Comparison of ENCODE assay signal across 16 cellular contexts in genomic region chr3:60090536-60090935, GRCh38.
DNase-seq lines count a peak whose midpoint lies in the region; ATAC-seq, FAIRE-seq and TF ChIP-seq lines count a peak whose summit lies in the region.
"Had no signal": no experiment of that assay in that cellular context is flagged by ENCODE, and none has a peak within 500 bp of the region (broad histone marks: within the 10 kb centered on the region; RNA-seq: fewer than 3 reads in every experiment).

No MANE protein-coding gene starts in this region.

- H3K9me3 Mint-ChIP-seq in activated naive CD4-positive, alpha-beta T cell treated with anti-CD3 and anti-CD28 coated beads, Interleukin-2, amount 50 U/mL, for 24 hours, result peaks cover 9% of the 10 kb centered on the region

- TF ChIP-seq POLR2A in gastroesophageal sphincter (IDR thresholded peaks at IDR 0.05), result no peak

- no peaks in the 10 kb centered on the region for H3K27me3 Mint-ChIP-seq in activated naive CD4-positive, alpha-beta T cell treated with anti-CD3 and anti-CD28 coated beads, Interleukin-2, amount 50 U/mL, for 24 hours
- H3K27me3 Mint-ChIP-seq: IgD-negative memory B cell had no signal

- H3K4me3 ChIP-seq in Jurkat, Clone E6-1 (ENCODE audit: low read length), result no peak overlapping the region
- H3K4me3 ChIP-seq in bronchial epithelial cell (ENCODE audit: low read depth, low read length) (no peak overlapping the region), gastroesophageal sphincter (no peak overlapping the region)
- H3K4me3 ChIP-seq: BLaER1 treated with 17β-estradiol and CSF1 and Interleukin-3, amounts not matched to agents 10 nM and 100 nM; GM12878; HAP-1 had no signal

- no peaks in the 10 kb centered on the region for H3K4me1 ChIP-seq in gastroesophageal sphincter

- peaks cover 13% of the 10 kb centered on the region for H3K36me3 Mint-ChIP-seq in activated naive CD4-positive, alpha-beta T cell treated with anti-CD3 and anti-CD28 coated beads, Interleukin-2, amount 50 U/mL, for 24 hours

- no peak for ATAC-seq in gastroesophageal sphincter
- ATAC-seq: GM12878, HepG2 had no signal

- FAIRE-seq in bronchial epithelial cell (lab: Jason Lieb, UNC) (peak; percentile 32), frontal cortex (lab: Jason Lieb, UNC) (no peak)
- FAIRE-seq: GM12878, H1, HepG2 had no signal

- peaks cover 74% of the 10 kb centered on the region for H3K4me1 Mint-ChIP-seq in activated naive CD4-positive, alpha-beta T cell treated with anti-CD3 and anti-CD28 coated beads, Interleukin-2, amount 50 U/mL, for 24 hours

- H3K4me3 Mint-ChIP-seq in activated naive CD4-positive, alpha-beta T cell treated with anti-CD3 and anti-CD28 coated beads, Interleukin-2, amount 50 U/mL, for 24 hours, result peak overlapping the region; percentile 1
- H3K4me3 Mint-ChIP-seq: B cell, IgD-negative memory B cell had no signal

- WGBS in gastroesophageal sphincter (ENCODE audit: low coverage in 1 of 2), 2 donors, result 80% methylated on average over 1 to 2 of the region's 3 CpGs

- no peaks in the 10 kb centered on the region for H3K27me3 ChIP-seq in bronchial epithelial cell (ENCODE audit: control insufficient read depth, insufficient read depth, low read length)
- H3K27me3 ChIP-seq in gastroesophageal sphincter, result no peaks in the 10 kb centered on the region
- H3K27me3 ChIP-seq: BLaER1 treated with 17β-estradiol and CSF1 and Interleukin-3, amounts not matched to agents 10 nM and 100 nM had no signal

- no peaks in the 10 kb centered on the region for H3K36me3 ChIP-seq in bronchial epithelial cell (ENCODE audit: control insufficient read depth, insufficient read depth, low read length)
- H3K36me3 ChIP-seq in gastroesophageal sphincter, result no peaks in the 10 kb centered on the region
- H3K36me3 ChIP-seq: BLaER1 treated with 17β-estradiol and CSF1 and Interleukin-3, amounts not matched to agents 10 nM and 100 nM; HAP-1 had no signal

- peak overlapping the region; percentile 44 for H3K27ac Mint-ChIP-seq in activated naive CD4-positive, alpha-beta T cell treated with anti-CD3 and anti-CD28 coated beads, Interleukin-2, amount 50 U/mL, for 24 hours
- H3K27ac Mint-ChIP-seq: B cell, IgD-negative memory B cell had no signal

- no peak for TF ChIP-seq CTCF in bronchial epithelial cell (IDR thresholded peaks at IDR 0.05; ENCODE audit: insufficient read depth, low read length, severe bottlenecking)
- no peak for TF ChIP-seq CTCF in gastroesophageal sphincter (IDR thresholded peaks at IDR 0.05)

- no peak for DNase-seq in activated naive CD4-positive, alpha-beta T cell treated with anti-CD3 and anti-CD28 coated beads, Interleukin-2, amount 50 U/mL, for 16 hours
- DNase-seq in Jurkat, Clone E6-1 (ENCODE audit: low read depth, low spot score), result peak; percentile 47
- DNase-seq in bronchial epithelial cell (ENCODE audit: low read depth) (no peak), frontal cortex (ENCODE audit: low spot score in 2 of 2) (no peak), NCI-H1436 (lab: John Stamatoyannopoulos, UW) (no peak)
- DNase-seq: DMS153, DMS79 had no signal

- H3K27ac ChIP-seq in gastroesophageal sphincter, result no peak overlapping the region
- H3K27ac ChIP-seq: BLaER1 treated with 17β-estradiol and CSF1 and Interleukin-3, amounts not matched to agents 10 nM and 100 nM had no signal

- no peak for TF ChIP-seq EP300 in gastroesophageal sphincter (IDR thresholded peaks at IDR 0.05)

- H3K9me3 ChIP-seq in gastroesophageal sphincter, result peaks cover 0 to 9% (median 0%) of the 10 kb centered on the region in 3 donors
- H3K9me3 ChIP-seq: HAP-1 had no signal
